11 cellular contexts compared by ENCODE assay signal in the genomic region with DNA sequence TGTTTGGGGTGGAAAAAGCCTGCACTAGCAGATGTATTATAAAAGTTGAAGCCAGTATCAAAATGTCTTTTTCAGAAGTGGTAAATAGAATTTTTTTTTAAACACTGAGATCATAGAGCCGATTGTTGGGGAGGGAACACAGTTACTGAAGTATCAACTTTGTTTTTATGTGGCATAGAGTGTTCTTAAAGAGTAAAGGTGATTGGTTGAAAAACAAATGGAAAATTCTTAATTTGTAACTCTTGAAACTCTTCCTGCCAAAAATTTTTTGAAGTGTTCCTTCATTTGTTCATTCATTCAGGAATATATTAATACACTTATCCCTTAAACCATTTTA.
DNase-seq lines count a peak whose midpoint lies in the region; ATAC-seq, FAIRE-seq and TF ChIP-seq lines count a peak whose summit lies in the region.
"Had no signal": no experiment of that assay in that cellular context is flagged by ENCODE, and none has a peak within 500 bp of the region (broad histone marks: within the 10 kb centered on the region; RNA-seq: fewer than 3 reads in every experiment).

No MANE protein-coding gene starts in this region.

- WGBS in esophagus muscularis mucosa = 31% methylated on average over 1 of the region's 1 CpG
- 13 to 30% (median 13%) methylated on average over 1 of the region's 1 CpG for WGBS in psoas muscle, 3 donors

- intact Hi-C loops in Panc1 (cut with micrococcal nuclease; ENCODE audit: unreplicated experiment) (no loop called here), esophagus muscularis mucosa (cut with DNase I) (no loop called here), psoas muscle (cut with DNase I) (no loop called here), head of caudate nucleus (cut with DNase I) (no loop called here)

- TF ChIP-seq EP300 in esophagus muscularis mucosa (IDR thresholded peaks at IDR 0.05) = no peak

- TF ChIP-seq CTCF in D721Med (IDR thresholded peaks at IDR 0.05; ENCODE audit: insufficient read depth, missing control alignments) = no peak
- TF ChIP-seq CTCF in Panc1 (IDR thresholded peaks at IDR 0.05) = no peak
- no peak for TF ChIP-seq CTCF in esophagus muscularis mucosa (IDR thresholded peaks at IDR 0.05)
- no peak for TF ChIP-seq CTCF in psoas muscle (IDR thresholded peaks at IDR 0.05)

- H3K27ac ChIP-seq in Panc1 (ENCODE audit: low read length) (peak overlapping the region; percentile 63; the same call in 1 of the 2 replicates), esophagus muscularis mucosa (replicated peaks in 1 of 4) (peak overlapping the region in 1 of 4 donors; percentile 43), psoas muscle (no peak overlapping the region)

- CTCF ChIA-PET in Panc1 (lab: Charles Lee) = no interaction called here

- FAIRE-seq in D721Med (lab: Jason Lieb, UNC) (peak; percentile 56), H54 (lab: Jason Lieb, UNC) (no peak)
- FAIRE-seq: GM18507 had no signal

- H3K36me3 ChIP-seq in Panc1 (ENCODE audit: control insufficient read depth, insufficient read depth, low read length) = no peaks in the 10 kb centered on the region
- peaks cover 0 to 6% (median 0%) of the 10 kb centered on the region in 4 donors for H3K36me3 ChIP-seq in esophagus muscularis mucosa
- H3K36me3 ChIP-seq in psoas muscle (ENCODE audit: insufficient read depth in 1 of 2, low read depth in 1 of 2) = no peaks in the 10 kb centered on the region

- no peaks in the 10 kb centered on the region; the same call in 1 of the 2 replicates for H3K4me1 ChIP-seq in Panc1 (ENCODE audit: control insufficient read depth, insufficient read depth, low read length)
- peaks cover 0 to 20% (median 18%) of the 10 kb centered on the region in 4 donors for H3K4me1 ChIP-seq in esophagus muscularis mucosa
- H3K4me1 ChIP-seq in psoas muscle = peaks cover 6% of the 10 kb centered on the region

- H3K4me3 ChIP-seq in Panc1 (ENCODE audit: low read depth in 2 of 2, low read length in 2 of 2) (peak overlapping the region in 1 of 2 experiments; percentile 25; a peak in 2 of 4 replicates), esophagus muscularis mucosa (peak overlapping the region; percentile 29 to 41 (median 36)), psoas muscle (peak overlapping the region; percentile 53)

- H3K9me3 ChIP-seq in Panc1 (ENCODE audit: control insufficient read depth, insufficient read depth, low read depth, low read length) = no peaks in the 10 kb centered on the region
- H3K9me3 ChIP-seq in esophagus muscularis mucosa = no peaks in the 10 kb centered on the region
- H3K9me3 ChIP-seq in psoas muscle = no peaks in the 10 kb centered on the region

- no peak for ATAC-seq in Panc1
- ATAC-seq in psoas muscle = no peak
- ATAC-seq in HG03565 (IDR thresholded peaks at IDR 0.05; ENCODE audit: unreplicated experiment) = no peak

- H3K27me3 ChIP-seq in Panc1 (ENCODE audit: control insufficient read depth, insufficient read depth, low read length) = no peaks in the 10 kb centered on the region
- H3K27me3 ChIP-seq in esophagus muscularis mucosa = no peaks in the 10 kb centered on the region
- no peaks in the 10 kb centered on the region for H3K27me3 ChIP-seq in psoas muscle (ENCODE audit: insufficient read depth in 3 of 3, low read length in 2 of 3)

- TF ChIP-seq POLR2A in esophagus muscularis mucosa (IDR thresholded peaks at IDR 0.05; ENCODE audit: low read depth) (no peak), H54 (IDR thresholded peaks at IDR 0.05; ENCODE audit: low read depth, low read length) (no peak)

- no TSS peak for BruUV-seq in Panc1 (replicated peaks; lab: Mats Ljungman, UMichigan)

- DNase-seq in D721Med (ENCODE audit: insufficient read length, low spot score) (no peak), Panc1 (ENCODE audit: low read depth, low spot score) (no peak), esophagus muscularis mucosa (ENCODE audit: extremely low spot score) (no peak), psoas muscle (no peak), H54 (ENCODE audit: insufficient read length, low spot score) (no peak), head of caudate nucleus (no peak)
- DNase-seq: Karpas-422; NCI-H446; stimulated activated CD4-positive, alpha-beta T cell treated with anti-CD3 and anti-CD28 coated beads, Interleukin-4, amount 100 ng/mL, for 4 hours had no signal

- POLR2A ChIA-PET in Panc1 (lab: Charles Lee) = interaction anchor here (0.7 kb wide), 1 partner anchor 19 kb away, joined by 3 read pairs; no protein-coding TSS in a partner anchor

- in situ Hi-C loops in Panc1 (cut with HindIII; ENCODE audit: low pct_unique_long_range_greater_than_20kb, low sequenced_read_pairs) = no loop called here
